Comparison of ENCODE assay signal across 12 cellular contexts in the genomic region with DNA sequence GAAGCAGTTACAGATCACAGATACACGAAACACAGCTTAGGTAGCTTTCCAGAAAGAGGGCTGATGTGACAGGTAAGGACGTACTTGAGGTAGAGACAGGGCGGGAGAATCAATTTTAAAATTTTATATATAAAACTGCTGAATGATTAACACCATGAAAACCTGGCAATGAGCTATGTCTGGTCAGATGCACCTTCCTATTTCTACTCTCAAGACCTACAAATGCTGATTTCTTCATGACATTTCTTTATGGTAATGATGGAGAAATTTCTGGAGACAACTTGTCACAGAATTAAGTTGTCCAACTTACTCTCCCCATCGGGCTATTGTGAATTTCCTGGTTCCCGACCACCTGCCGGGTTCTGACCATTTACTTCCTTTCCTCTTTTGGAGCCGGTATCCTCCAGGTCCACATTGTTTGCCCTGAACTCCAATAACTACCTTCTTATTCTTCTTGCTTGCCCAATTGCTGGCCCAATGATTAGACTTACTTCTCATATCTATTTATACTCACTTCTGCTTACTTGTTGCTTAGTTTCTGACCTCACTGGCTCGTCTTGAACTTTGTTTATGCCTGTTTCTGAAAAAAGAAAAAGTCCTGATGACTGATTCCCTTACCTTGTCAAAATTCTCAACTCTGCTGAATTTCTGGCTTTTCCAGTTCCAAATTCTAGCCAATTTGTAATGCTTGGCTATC. TPM values are rescaled to one million over a fixed set of nuclear protein-coding genes. Genes with fewer than 3 reads are reported as not detected.
DNase-seq lines count a peak whose midpoint lies in the region; ATAC-seq and TF ChIP-seq lines count a peak whose summit lies in the region.
"Had no signal": no experiment of that assay in that cellular context is flagged by ENCODE, and none has a peak within 500 bp of the region (broad histone marks: within the 10 kb centered on the region; RNA-seq: fewer than 3 reads in every experiment).

No MANE protein-coding gene starts in this region.

- peaks cover 2% of the 10 kb centered on the region for H3K9me3 Mint-ChIP-seq in activated naive CD4-positive, alpha-beta T cell treated with anti-CD3 and anti-CD28 coated beads, Interleukin-2, amount 10 ng/mL, durations not matched to agents 7 days and 5 days
- H3K9me3 Mint-ChIP-seq in natural killer cell (no peaks in the 10 kb centered on the region), nephron progenitor cell (peaks cover 10% of the 10 kb centered on the region)
- H3K9me3 Mint-ChIP-seq: H9 had no signal

- DNase-seq in GM10248 (ENCODE audit: extremely low spot score) (peak; percentile 67), SKM-1 (lab: John Stamatoyannopoulos, UW; ENCODE audit: unreplicated experiment) (peak; percentile 16), natural killer cell (no peak), SW480 (ENCODE audit: low spot score) (no peak), nephron progenitor cell (no peak)
- no peak for DNase-seq in activated naive CD4-positive, alpha-beta T cell treated with anti-CD3 and anti-CD28 coated beads, Interleukin-2, amount 10 ng/mL, durations not matched to agents 7 days and 5 days
- DNase-seq: activated CD4-positive, CD25-positive, alpha-beta regulatory T cell treated with anti-CD3 and anti-CD28 coated beads, Interleukin-2, amount 50 U/mL, for 72 hours; AML-193; glutamatergic neuron; H9 had no signal

- no peaks in the 10 kb centered on the region for H3K27me3 Mint-ChIP-seq in activated naive CD4-positive, alpha-beta T cell treated with anti-CD3 and anti-CD28 coated beads, Interleukin-2, amount 10 ng/mL, durations not matched to agents 7 days and 5 days
- H3K27me3 Mint-ChIP-seq in natural killer cell (ENCODE audit: low read depth in 2 of 2) (peaks cover 0 to 3% of the 10 kb centered on the region in 2 donors), nephron progenitor cell (ENCODE audit: low read depth, poor library complexity) (no peaks in the 10 kb centered on the region)

- no peaks in the 10 kb centered on the region for H3K36me3 Mint-ChIP-seq in activated naive CD4-positive, alpha-beta T cell treated with anti-CD3 and anti-CD28 coated beads, Interleukin-2, amount 10 ng/mL, durations not matched to agents 7 days and 5 days
- H3K36me3 Mint-ChIP-seq in natural killer cell, result no peaks in the 10 kb centered on the region
- no peaks in the 10 kb centered on the region for H3K36me3 Mint-ChIP-seq in nephron progenitor cell (ENCODE audit: low read depth)

- ATAC-seq in GM19468 (IDR thresholded peaks at IDR 0.05; ENCODE audit: extremely low read depth, unreplicated experiment), result peak; percentile 87
- ATAC-seq in HG03097 (IDR thresholded peaks at IDR 0.05; ENCODE audit: low FRiP score, unreplicated experiment), result peak; percentile 80
- no peak for ATAC-seq in natural killer cell

- no peaks in the 10 kb centered on the region for H3K4me1 Mint-ChIP-seq in activated naive CD4-positive, alpha-beta T cell treated with anti-CD3 and anti-CD28 coated beads, Interleukin-2, amount 10 ng/mL, durations not matched to agents 7 days and 5 days
- no peaks in the 10 kb centered on the region for H3K4me1 Mint-ChIP-seq in natural killer cell
- no peaks in the 10 kb centered on the region for H3K4me1 Mint-ChIP-seq in nephron progenitor cell

- CTCF ChIA-PET in GM10248 (lab: Yijun Ruan, JAX), result interaction anchor here (0.8 kb wide), 1 partner anchor 12 kb away, joined by 4 read pairs; no protein-coding TSS in a partner anchor
- CTCF ChIA-PET in activated naive CD4-positive, alpha-beta T cell treated with anti-CD3 and anti-CD28 coated beads, Interleukin-2, amount 10 ng/mL, durations not matched to agents 7 days and 5 days (lab: Charles Lee), result no interaction called here

- no peak overlapping the region for H3K27ac Mint-ChIP-seq in activated naive CD4-positive, alpha-beta T cell treated with anti-CD3 and anti-CD28 coated beads, Interleukin-2, amount 10 ng/mL, durations not matched to agents 7 days and 5 days
- no peak overlapping the region for H3K27ac Mint-ChIP-seq in natural killer cell
- no peak overlapping the region for H3K27ac Mint-ChIP-seq in nephron progenitor cell
- H3K27ac Mint-ChIP-seq: H9 had no signal

- intact Hi-C loops in natural killer cell (cut with micrococcal nuclease), result no loop called here

- POLR2A ChIA-PET in GM10248 (lab: Yijun Ruan, JAX), result interaction anchor here (0.5 to 1.0 kb wide), 3 partner anchors 12 to 23 kb away, joined by 3 read pairs; no protein-coding TSS in a partner anchor

- TF ChIP-seq CTCF in GM10248 (IDR thresholded peaks at IDR 0.05; ENCODE audit: control extremely low read depth, extremely low read depth, low read depth, missing control alignments), result no peak
- TF ChIP-seq CTCF in natural killer cell (IDR thresholded peaks at IDR 0.05), result no peak
- no peak for TF ChIP-seq CTCF in nephron progenitor cell (IDR thresholded peaks at IDR 0.05)

- no peak overlapping the region for H3K4me3 Mint-ChIP-seq in activated naive CD4-positive, alpha-beta T cell treated with anti-CD3 and anti-CD28 coated beads, Interleukin-2, amount 10 ng/mL, durations not matched to agents 7 days and 5 days
- no peak overlapping the region for H3K4me3 Mint-ChIP-seq in natural killer cell
- no peak overlapping the region for H3K4me3 Mint-ChIP-seq in nephron progenitor cell
- H3K4me3 Mint-ChIP-seq: H9 had no signal

RNA-seq across cellular contexts. Expression of a gene that starts 12.8 kb away (rescaled TPM):
- 10 to 100 TPM; 87.8 to 97.6 (median 97.3) TPM for total RNA-seq in natural killer cell

Comparison
In these comparisons a context has a peak if more than half of its experiments do, and no peak if none do; other contexts are left out.
1. DNase-seq: peak in GM10248 (single experiment) and SKM-1 (single experiment); none in activated naive CD4-positive, alpha-beta T cell treated with anti-CD3 and anti-CD28 coated beads, Interleukin-2, amount 10 ng/mL, durations not matched to agents 7 days and 5 days (single experiment), natural killer cell (single experiment), SW480 (single experiment) and nephron progenitor cell (single experiment).
2. ATAC-seq: peak in GM19468 (single experiment) and HG03097 (single experiment); none in natural killer cell (0 of 3).